8 cellular contexts compared by ENCODE assay signal in the genomic region with DNA sequence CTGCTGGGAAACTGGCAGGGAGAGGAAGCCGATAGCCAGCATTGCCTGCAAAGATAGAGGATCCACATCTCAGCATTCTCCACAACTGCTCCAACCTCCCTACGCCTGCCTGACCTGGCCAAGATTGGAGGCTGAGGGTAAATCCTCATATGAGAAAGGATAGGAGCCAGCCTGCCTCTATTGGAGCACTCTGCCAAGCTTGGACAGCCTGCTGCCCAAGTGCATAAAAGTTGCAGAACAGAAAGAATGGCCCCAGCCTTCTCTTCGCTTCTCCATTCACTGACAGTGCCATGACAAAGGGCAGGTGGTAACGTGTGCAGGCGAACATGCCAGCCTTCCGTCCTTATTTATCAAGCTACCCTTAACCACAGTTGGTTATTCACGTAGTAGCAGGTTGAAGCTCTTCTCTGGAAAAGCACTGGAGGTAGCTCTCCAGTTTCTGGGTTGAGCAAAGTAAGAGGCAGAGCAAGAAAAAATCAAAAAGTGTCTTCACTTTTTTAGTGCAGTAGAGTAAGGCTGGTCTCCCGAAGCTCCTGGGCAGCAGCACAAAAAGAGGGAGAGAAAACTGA. TPM values are rescaled to one million over a fixed set of nuclear protein-coding genes. Genes with fewer than 3 reads are reported as not detected.
DNase-seq lines count a peak whose midpoint lies in the region; ATAC-seq and TF ChIP-seq lines count a peak whose summit lies in the region.

No MANE protein-coding gene starts in this region.

- H3K27ac ChIP-seq in VCaP (peak overlapping the region; percentile 86), left lung (peak overlapping the region; percentile 75 to 85), thyroid gland (peak overlapping the region; percentile 89 to 93 (median 92))

- H3K9me3 ChIP-seq in left lung (no peaks in the 10 kb centered on the region), thyroid gland (no peaks in the 10 kb centered on the region)

- peak overlapping the region in 1 of 2 donors; percentile 17 for H3K4me3 ChIP-seq in left lung
- H3K4me3 ChIP-seq in thyroid gland (replicated peaks in 1 of 3), result no peak overlapping the region

- no peak for DNase-seq in activated T-cell treated with anti-CD3 and anti-CD28 coated beads, Interleukin-2, amount 50 U/mL, for 4 hours
- DNase-seq in activated T-cell treated with anti-CD3 and anti-CD28 coated beads, Interleukin-2, amount 50 U/mL, for 1 hour, result no peak
- DNase-seq in left lung, result no peak
- no peak for DNase-seq in thyroid gland
- no peak for DNase-seq in NAMALWA (ENCODE audit: low spot score)
- no peak for DNase-seq in D341Med (ENCODE audit: low spot score)

- no peaks in the 10 kb centered on the region for H3K9me3 Mint-ChIP-seq in activated T-cell treated with anti-CD3 and anti-CD28 coated beads, Interleukin-2, amount 50 U/mL, for 4 hours

- H3K27me3 Mint-ChIP-seq in activated T-cell treated with anti-CD3 and anti-CD28 coated beads, Interleukin-2, amount 50 U/mL, for 4 hours (ENCODE audit: low read depth), result no peaks in the 10 kb centered on the region

- H3K36me3 ChIP-seq in left lung, result peaks cover 0 to 4% of the 10 kb centered on the region in 2 donors
- no peaks in the 10 kb centered on the region for H3K36me3 ChIP-seq in thyroid gland

- peaks cover 3% of the 10 kb centered on the region for H3K36me3 Mint-ChIP-seq in activated T-cell treated with anti-CD3 and anti-CD28 coated beads, Interleukin-2, amount 50 U/mL, for 4 hours (ENCODE audit: insufficient read depth)

- intact Hi-C loops in left lung (cut with DNase I), result no loop called here
- intact Hi-C loops in thyroid gland (cut with DNase I), result no loop called here

- TF ChIP-seq CTCF in VCaP (conservative IDR thresholded peaks at IDR 0.05), result no peak
- TF ChIP-seq CTCF in left lung (IDR thresholded peaks at IDR 0.05), result no peak
- no peak for TF ChIP-seq CTCF in thyroid gland (IDR thresholded peaks at IDR 0.05)

- H3K27me3 ChIP-seq in left lung, result no peaks in the 10 kb centered on the region
- no peaks in the 10 kb centered on the region for H3K27me3 ChIP-seq in thyroid gland

- TF ChIP-seq POLR2A in thyroid gland (IDR thresholded peaks at IDR 0.05), result no peak

- H3K4me3 Mint-ChIP-seq in activated T-cell treated with anti-CD3 and anti-CD28 coated beads, Interleukin-2, amount 50 U/mL, for 4 hours, result peak overlapping the region; percentile 56

- 47 to 54% methylated on average over 8 of the region's 8 CpGs for WGBS in thyroid gland, 2 donors

- peaks cover 67% of the 10 kb centered on the region for H3K4me1 Mint-ChIP-seq in activated T-cell treated with anti-CD3 and anti-CD28 coated beads, Interleukin-2, amount 50 U/mL, for 4 hours (ENCODE audit: low read depth)

- ATAC-seq in activated T-cell treated with anti-CD3 and anti-CD28 coated beads, Interleukin-2, amount 50 U/mL, for 4 hours, result no peak
- ATAC-seq in left lung (no peak), HG02840 (IDR thresholded peaks at IDR 0.05; ENCODE audit: low FRiP score, unreplicated experiment) (no peak)

- peaks cover 65 to 91% of the 10 kb centered on the region in 2 donors for H3K4me1 ChIP-seq in left lung
- peaks cover 84 to 85% of the 10 kb centered on the region in 2 donors for H3K4me1 ChIP-seq in thyroid gland

RNA-seq across cellular contexts. Expression of gene BMF, which starts 4.3 kb away (rescaled TPM):
- 1 to 10 TPM; 3.1 to 7.1 (median 6.6) TPM for total RNA-seq in activated T-cell treated with anti-CD3 and anti-CD28 coated beads, Interleukin-2, amount 50 U/mL, for 4 hours
- total RNA-seq in left lung (10 to 100 TPM; 16.2 to 21.2 TPM), thyroid gland (10 to 100 TPM; 31.9 to 49.3 (median 37.2) TPM)

RNA-seq across cellular contexts. Expression of gene BUB1B, which starts 56.5 kb away (rescaled TPM):
- 10 to 100 TPM; 12.1 to 17.4 (median 15.6) TPM for total RNA-seq in activated T-cell treated with anti-CD3 and anti-CD28 coated beads, Interleukin-2, amount 50 U/mL, for 4 hours
- total RNA-seq in left lung (1 to 10 TPM; 4.6 to 8.6 TPM), thyroid gland (1 to 10 TPM in 2 of 4 donors, under 1 TPM in 2; 0.20 to 3.7 (median 1.4) TPM)
